In the genomic region with DNA sequence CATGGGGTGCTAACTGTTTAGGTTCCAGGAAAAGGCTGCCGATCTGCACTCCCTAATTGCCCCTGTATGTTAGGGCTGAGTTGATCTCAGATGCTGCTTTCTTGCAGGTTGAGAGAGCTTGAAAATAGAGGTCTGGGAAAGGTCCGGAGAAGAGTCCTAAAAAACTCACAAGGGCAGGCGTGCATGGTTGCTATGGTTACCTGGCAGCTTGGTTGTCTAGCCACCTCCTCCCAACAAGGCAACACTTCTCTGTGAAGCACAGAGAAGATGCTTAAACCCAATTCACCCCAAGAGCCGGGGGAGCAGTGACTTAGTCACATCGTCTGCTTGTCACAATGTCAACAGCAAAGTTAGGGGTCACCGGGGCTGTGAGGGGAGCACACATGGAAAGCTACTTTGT, we compare ENCODE assay signal across 12 cellular contexts.
"Had no signal": no experiment of that assay in that cellular context is flagged by ENCODE, and none has a peak within 500 bp of the region (broad histone marks: within the 10 kb centered on the region; RNA-seq: fewer than 3 reads in every experiment).

No MANE protein-coding gene starts in this region.

- DNase-seq: activated CD4-positive, alpha-beta T cell treated with anti-CD3 and anti-CD28 coated beads for 1 hour; activated CD4-positive, alpha-beta T cell treated with anti-CD3 and anti-CD28 coated beads, Interleukin-2, amount 50 U/mL, for 1 hour; activated CD8-positive, alpha-beta T cell treated with anti-CD3 and anti-CD28 coated beads, Interleukin-2, amount 10 ng/mL, durations not matched to agents 7 days and 5 days; activated T-cell treated with anti-CD3 and anti-CD28 coated beads, Interleukin-2, amount 50 U/mL, for 1 hour; brain microvascular endothelial cell; caudate nucleus; effector memory CD4-positive, alpha-beta T cell; foreskin melanocyte; occipital lobe; small intestine; stimulated activated CD4-positive, alpha-beta T cell treated with anti-CD3 and anti-CD28 coated beads, Interleukin-2, amount 100 ng/mL, for 24 hours; stimulated activated naive CD8-positive, alpha-beta T cell treated with anti-CD3 and anti-CD28 coated beads, Interleukin-15, amount 100 ng/mL, for 72 hours had no signal
